12 cellular contexts compared by ENCODE assay signal in the genomic region with DNA sequence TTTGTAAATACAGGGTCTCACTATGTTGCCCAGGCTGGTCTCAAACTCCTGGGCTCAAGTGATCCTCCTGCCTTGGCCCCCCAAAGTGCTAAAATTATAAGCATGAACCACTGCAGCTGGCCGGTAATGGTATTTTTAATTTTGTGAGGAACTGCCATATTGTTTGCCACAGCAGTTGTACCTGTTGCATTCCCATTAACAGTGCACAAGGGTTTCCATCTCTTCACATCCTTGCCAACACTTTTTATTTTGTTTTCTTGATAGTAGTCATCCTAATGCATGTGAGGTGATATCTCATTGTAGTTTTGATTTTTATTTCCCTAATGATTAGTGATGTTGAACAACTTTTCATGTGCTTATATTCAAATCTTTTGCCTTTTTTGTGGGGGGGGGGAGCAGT. TPM values are rescaled to one million over a fixed set of nuclear protein-coding genes. Genes with fewer than 3 reads are reported as not detected.
"Had no signal": no experiment of that assay in that cellular context is flagged by ENCODE, and none has a peak within 500 bp of the region (broad histone marks: within the 10 kb centered on the region; RNA-seq: fewer than 3 reads in every experiment).

No MANE protein-coding gene starts in this region.

- H3K4me1 Mint-ChIP-seq: GM23338, H9 had no signal

- DNase-seq: GM23248, GOT3, H7, H9, HCEC 1CT, HFFc6 had no signal

- FAIRE-seq: H1, H54 had no signal

- H3K4me3 Mint-ChIP-seq: GM23338, H9, HFFc6 had no signal

- H3K27ac Mint-ChIP-seq: GM23338, H9, HFFc6 had no signal

- H3K27ac ChIP-seq: GM23248 had no signal

- H2AFZ ChIP-seq: GM23248, GM23338 had no signal

- H3K4me1 ChIP-seq: HAP-1 had no signal

- ATAC-seq: GM23338, HCT116 had no signal

- H3K36me3 ChIP-seq: HAP-1 had no signal

- H3K4me3 ChIP-seq: GM23248, GM23338, HAP-1 had no signal

- H3K4me2 ChIP-seq: GM23338 had no signal

- H3K9ac ChIP-seq: GM23248 had no signal

RNA-seq across cellular contexts. Expression of a gene that starts 13.5 kb away (rescaled TPM):
- total RNA-seq: GM23248, GM23338, H1, H4, H7, H9, HFFc6 had no signal
- polyA plus RNA-seq: GM23248, GM23338, H1 had no signal

RNA-seq across cellular contexts. Expression of a gene that starts 41.5 kb away (rescaled TPM):
- polyA plus RNA-seq: GM23248 had no signal
